Comparison of ENCODE assay signal across 11 cellular contexts in genomic region chr15:25792128-25792527, GRCh38.
"Had no signal": no experiment of that assay in that cellular context is flagged by ENCODE, and none has a peak within 500 bp of the region (broad histone marks: within the 10 kb centered on the region; RNA-seq: fewer than 3 reads in every experiment).

No MANE protein-coding gene starts in this region.

- H3K36me3 Mint-ChIP-seq: natural killer cell had no signal

- H3K9me3 Mint-ChIP-seq: activated CD4-positive, alpha-beta memory T cell treated with anti-CD3 and anti-CD28 coated beads, Interleukin-2, amount 10 ng/mL, durations not matched to agents 7 days and 5 days; central memory CD8-positive, alpha-beta T cell; immature natural killer cell; natural killer cell; stimulated activated effector memory CD8-positive, alpha-beta T cell treated with anti-CD3 and anti-CD28 coated beads, Interleukin-12 subunit alpha, Interleukin-12 subunit beta, amount 100 ng/mL, for 72 hours; T-helper 1 cell treated with Interleukin-12 subunit alpha and Interleukin-12 subunit beta and Interleukin-4 antibody, amounts not matched to agents 30 μg/mL and 1 μg/mL, for 36 hours had no signal

- H3K4me3 Mint-ChIP-seq: activated CD4-positive, alpha-beta memory T cell treated with anti-CD3 and anti-CD28 coated beads, Interleukin-2, amount 10 ng/mL, durations not matched to agents 7 days and 5 days; central memory CD8-positive, alpha-beta T cell; natural killer cell; T-helper 1 cell treated with Interleukin-12 subunit alpha and Interleukin-12 subunit beta and Interleukin-4 antibody, amounts not matched to agents 30 μg/mL and 1 μg/mL, for 36 hours had no signal

- DNase-seq: activated CD4-positive, alpha-beta memory T cell treated with anti-CD3 and anti-CD28 coated beads, Interleukin-2, amount 10 ng/mL, durations not matched to agents 7 days and 5 days; activated naive CD4-positive, alpha-beta T cell treated with Interleukin-2 at 50 U/mL for 16 hours; glutamatergic neuron; immature natural killer cell; right cardiac atrium had no signal

- H3K27ac Mint-ChIP-seq: activated CD4-positive, alpha-beta memory T cell treated with anti-CD3 and anti-CD28 coated beads, Interleukin-2, amount 10 ng/mL, durations not matched to agents 7 days and 5 days; natural killer cell; progenitor cell of endocrine pancreas; stimulated activated effector memory CD8-positive, alpha-beta T cell treated with anti-CD3 and anti-CD28 coated beads, Interleukin-12 subunit alpha, Interleukin-12 subunit beta, amount 100 ng/mL, for 72 hours; T-helper 1 cell treated with Interleukin-12 subunit alpha and Interleukin-12 subunit beta and Interleukin-4 antibody, amounts not matched to agents 30 μg/mL and 1 μg/mL, for 36 hours had no signal

- ATAC-seq: activated CD4-positive, CD25-positive, alpha-beta regulatory T cell treated with anti-CD3 and anti-CD28 coated beads, Interleukin-2, amount 50 U/mL, for 24 hours; natural killer cell; right cardiac atrium; stimulated activated effector memory CD8-positive, alpha-beta T cell treated with anti-CD3 and anti-CD28 coated beads, Interleukin-12 subunit alpha, Interleukin-12 subunit beta, amount 100 ng/mL, for 72 hours had no signal

- H3K27me3 Mint-ChIP-seq: activated CD4-positive, alpha-beta memory T cell treated with anti-CD3 and anti-CD28 coated beads, Interleukin-2, amount 10 ng/mL, durations not matched to agents 7 days and 5 days; central memory CD8-positive, alpha-beta T cell; progenitor cell of endocrine pancreas had no signal
